In the genomic region with DNA sequence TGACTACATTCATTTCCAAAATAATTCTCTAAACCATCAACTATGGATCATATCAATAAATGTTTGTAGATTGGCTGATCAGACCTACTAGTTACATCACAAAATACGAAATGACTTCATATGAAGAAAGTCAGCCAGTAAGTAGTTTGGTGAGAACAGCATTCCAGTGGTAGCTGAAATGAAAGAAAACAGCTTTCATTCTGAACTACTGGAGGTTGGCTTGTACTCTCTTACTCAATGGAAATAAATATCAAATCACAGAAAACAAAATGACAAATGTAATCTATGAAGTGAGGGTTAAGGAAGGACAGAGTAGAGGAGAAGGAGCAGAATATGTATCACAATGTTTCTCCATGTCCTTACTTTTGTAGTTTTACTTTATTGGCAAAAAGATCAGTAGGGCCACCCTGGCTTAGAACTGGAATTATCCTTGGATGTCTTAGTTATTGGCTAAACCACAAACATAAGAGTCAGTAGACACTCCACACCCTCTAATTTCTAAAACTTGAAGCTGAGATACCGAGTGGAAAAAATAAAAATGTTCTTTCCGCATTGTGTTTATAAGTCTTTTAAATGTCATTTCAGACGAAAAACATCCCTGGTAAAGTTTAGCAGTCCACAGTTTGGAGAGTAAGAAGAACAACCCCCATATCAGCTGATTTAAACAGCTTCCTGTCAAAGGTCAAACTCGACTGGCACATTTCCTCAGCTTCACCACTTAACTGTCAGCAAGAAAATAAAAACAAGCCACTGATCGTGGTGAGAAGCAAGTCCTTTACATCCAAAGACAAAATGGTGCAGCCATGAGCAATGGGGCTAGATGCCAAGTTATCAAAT, we compare ENCODE assay signal across 14 cellular contexts.
A peak's percentile ranks its signal among the peaks of the same experiment; 100 is the strongest.
DNase-seq lines count a peak whose midpoint lies in the region; ATAC-seq, FAIRE-seq and TF ChIP-seq lines count a peak whose summit lies in the region.
"Had no signal": no experiment of that assay in that cellular context is flagged by ENCODE, and none has a peak within 500 bp of the region (broad histone marks: within the 10 kb centered on the region; RNA-seq: fewer than 3 reads in every experiment).

No MANE protein-coding gene starts in this region.

- no peak overlapping the region for H2AFZ ChIP-seq in astrocyte (ENCODE audit: low read depth, low read length)
- H2AFZ ChIP-seq in smooth muscle cell (ENCODE audit: low read depth), result no peak overlapping the region

- H3K79me2 ChIP-seq in astrocyte (ENCODE audit: insufficient read depth, low read length) (peaks cover 87% of the 10 kb centered on the region), smooth muscle cell (ENCODE audit: low read depth) (peaks cover 78% of the 10 kb centered on the region)

- H4K20me1 ChIP-seq in astrocyte (ENCODE audit: insufficient read depth, low read length) (peaks cover 27% of the 10 kb centered on the region), smooth muscle cell (ENCODE audit: low read depth) (peaks cover 92% of the 10 kb centered on the region)

- H3K9me3 ChIP-seq in astrocyte (ENCODE audit: insufficient read depth, low read depth, low read length) (no peaks in the 10 kb centered on the region), smooth muscle cell (replicated peaks; ENCODE audit: low read depth) (no peaks in the 10 kb centered on the region)
- H3K9me3 ChIP-seq: spleen had no signal

- no peaks in the 10 kb centered on the region for H3K9me3 Mint-ChIP-seq in HFFc6
- peaks cover 4% of the 10 kb centered on the region for H3K9me3 Mint-ChIP-seq in astrocyte (ENCODE audit: unreplicated experiment)

- DNase-seq in HFFc6 (no peak), astrocyte (ENCODE audit: low read depth) (no peak), left ventricle myocardium superior (no peak), smooth muscle cell (lab: John Stamatoyannopoulos, UW; ENCODE audit: unreplicated experiment) (no peak), DMS53 (lab: John Stamatoyannopoulos, UW) (no peak), DMS153 (lab: John Stamatoyannopoulos, UW) (no peak), frontal cortex (ENCODE audit: low spot score in 2 of 2) (no peak), NCI-H1694 treated with DMSO at 0.1 percent for 48 hours (lab: John Stamatoyannopoulos, UW) (no peak)
- DNase-seq: activated gamma-delta T cell, DMS 273 treated with DMSO at 0.1 percent for 48 hours, NCI-H510A, spleen had no signal

- WGBS in smooth muscle cell (ENCODE audit: low lambda C conversion rate), result 27% methylated on average over 6 of the region's 6 CpGs

- TF ChIP-seq CTCF in HFFc6 (IDR thresholded peaks at IDR 0.05), result no peak
- no peak for TF ChIP-seq CTCF in astrocyte (IDR thresholded peaks at IDR 0.05; ENCODE audit: insufficient read depth, low read depth, low read length)
- no peak for TF ChIP-seq CTCF in smooth muscle cell (IDR thresholded peaks at IDR 0.05; ENCODE audit: borderline replicate concordance, insufficient read depth, poor library complexity, severe bottlenecking)

- peak overlapping the region; percentile 7; the same call in 1 of the 2 replicates for H3K4me3 Mint-ChIP-seq in HFFc6
- H3K4me3 Mint-ChIP-seq in astrocyte (ENCODE audit: unreplicated experiment), result no peak overlapping the region

- H3F3A ChIP-seq in smooth muscle cell (ENCODE audit: low read depth), result peaks cover 12% of the 10 kb centered on the region

- H3K9ac ChIP-seq in astrocyte (ENCODE audit: low read length), result no peak overlapping the region
- H3K9ac ChIP-seq in smooth muscle cell (ENCODE audit: low read depth), result no peak overlapping the region

- FAIRE-seq in astrocyte (lab: Jason Lieb, UNC) (no peak), frontal cortex (lab: Jason Lieb, UNC) (no peak)
- FAIRE-seq: GM12878 had no signal

- H3K27ac ChIP-seq in astrocyte (ENCODE audit: low read depth, low read length) (no peak overlapping the region), smooth muscle cell (ENCODE audit: low read depth) (peak overlapping the region; percentile 64)
- H3K27ac ChIP-seq: VCaP had no signal

- H3K36me3 Mint-ChIP-seq in HFFc6 (ENCODE audit: low read depth), result peaks cover 64% of the 10 kb centered on the region
- peaks cover 41% of the 10 kb centered on the region for H3K36me3 Mint-ChIP-seq in astrocyte (ENCODE audit: low read depth, unreplicated experiment)

- peaks cover 78% of the 10 kb centered on the region for H3K4me1 Mint-ChIP-seq in HFFc6 (ENCODE audit: low read depth)
- peaks cover 59% of the 10 kb centered on the region for H3K4me1 Mint-ChIP-seq in astrocyte (ENCODE audit: low read depth, unreplicated experiment)

- no peaks in the 10 kb centered on the region; the same call in 1 of the 2 replicates for H3K27me3 Mint-ChIP-seq in HFFc6 (ENCODE audit: insufficient read depth)
- H3K27me3 Mint-ChIP-seq in astrocyte (ENCODE audit: low read depth, unreplicated experiment), result no peaks in the 10 kb centered on the region

- ATAC-seq in left ventricle myocardium superior, result peak; percentile 51
- ATAC-seq: GM12878 had no signal

- H3K4me1 ChIP-seq in astrocyte (ENCODE audit: insufficient read depth, low read length) (peaks cover 20% of the 10 kb centered on the region), smooth muscle cell (ENCODE audit: low read depth) (peaks cover 7% of the 10 kb centered on the region)

- no peak overlapping the region for H3K4me3 ChIP-seq in astrocyte (ENCODE audit: insufficient read depth, low read depth, low read length)
- H3K4me3 ChIP-seq in smooth muscle cell, result no peak overlapping the region
- H3K4me3 ChIP-seq: GM12878, spleen had no signal

- peaks cover 12% of the 10 kb centered on the region for H3K36me3 ChIP-seq in astrocyte (ENCODE audit: insufficient read depth, low read length)
- H3K36me3 ChIP-seq in smooth muscle cell (ENCODE audit: low read depth), result peaks cover 3% of the 10 kb centered on the region

- peak overlapping the region; percentile 69 for H3K27ac Mint-ChIP-seq in HFFc6
- peak overlapping the region; percentile 92 for H3K27ac Mint-ChIP-seq in astrocyte (ENCODE audit: unreplicated experiment)

- H3K27me3 ChIP-seq in astrocyte (ENCODE audit: insufficient read depth, low read length), result no peaks in the 10 kb centered on the region
- H3K27me3 ChIP-seq in smooth muscle cell (ENCODE audit: low read depth), result no peaks in the 10 kb centered on the region
- H3K27me3 ChIP-seq: spleen had no signal

- H3K4me2 ChIP-seq in astrocyte (ENCODE audit: low read length) (no peak overlapping the region), smooth muscle cell (peak overlapping the region; percentile 46)

- intact Hi-C loops in left ventricle myocardium superior (cut with micrococcal nuclease), result no loop called here
